Comparison of ENCODE assay signal across 1 cellular context in the genomic region with DNA sequence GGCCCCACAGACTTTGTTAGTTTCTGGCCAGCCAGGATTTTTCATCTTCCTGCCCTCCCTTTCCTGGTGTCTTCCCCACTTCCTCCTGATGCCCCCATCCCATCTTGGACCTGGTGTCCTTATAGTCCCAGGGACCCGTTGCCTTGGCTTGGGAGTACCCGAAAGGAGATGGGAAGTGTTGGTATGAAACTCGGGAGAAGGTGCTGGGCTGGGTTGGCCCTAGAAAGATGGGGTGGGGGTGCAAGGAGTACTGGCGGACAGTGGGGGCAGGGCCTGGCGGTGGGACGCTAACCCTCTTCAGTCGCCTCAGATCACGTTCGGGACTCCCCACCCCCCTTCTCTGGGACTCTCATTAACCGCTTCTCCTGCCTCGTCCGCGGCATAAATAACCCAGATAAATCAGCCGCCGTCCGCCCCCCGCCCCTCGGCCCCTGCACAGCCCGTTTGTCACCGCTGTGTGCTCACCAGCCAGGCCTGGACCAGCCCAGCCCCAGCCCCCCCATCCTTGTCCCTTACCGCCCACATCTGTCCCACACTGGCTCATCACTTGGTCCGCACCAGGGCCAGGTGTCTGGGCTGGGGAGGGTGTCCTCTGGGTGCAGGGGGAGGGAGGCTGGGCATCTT.
TF ChIP-seq lines count a peak whose summit lies in the region.

No MANE protein-coding gene starts in this region.

TF ChIP-seq in A549, 52 proteins besides CTCF, POLR2A, EP300 and RAD21 (continued from another document):
- TF ChIP-seq, protein P1, sequence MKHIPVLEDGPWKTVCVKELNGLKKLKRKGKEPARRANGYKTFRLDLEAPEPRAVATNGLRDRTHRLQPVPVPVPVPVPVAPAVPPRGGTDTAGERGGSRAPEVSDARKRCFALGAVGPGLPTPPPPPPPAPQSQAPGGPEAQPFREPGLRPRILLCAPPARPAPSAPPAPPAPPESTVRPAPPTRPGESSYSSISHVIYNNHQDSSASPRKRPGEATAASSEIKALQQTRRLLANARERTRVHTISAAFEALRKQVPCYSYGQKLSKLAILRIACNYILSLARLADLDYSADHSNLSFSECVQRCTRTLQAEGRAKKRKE (CRISPR knock-in tag; IDR thresholded peaks at IDR 0.05; ENCODE audit: low read depth), result no peak
- no peak for TF ChIP-seq HOXB13 (CRISPR knock-in tag; IDR thresholded peaks at IDR 0.05; ENCODE audit: low read depth)
- no peak for TF ChIP-seq HOXB5 (CRISPR knock-in tag; IDR thresholded peaks at IDR 0.05)
- TF ChIP-seq FOSB (CRISPR knock-in tag; IDR thresholded peaks at IDR 0.05), result no peak
- TF ChIP-seq, protein P2, sequence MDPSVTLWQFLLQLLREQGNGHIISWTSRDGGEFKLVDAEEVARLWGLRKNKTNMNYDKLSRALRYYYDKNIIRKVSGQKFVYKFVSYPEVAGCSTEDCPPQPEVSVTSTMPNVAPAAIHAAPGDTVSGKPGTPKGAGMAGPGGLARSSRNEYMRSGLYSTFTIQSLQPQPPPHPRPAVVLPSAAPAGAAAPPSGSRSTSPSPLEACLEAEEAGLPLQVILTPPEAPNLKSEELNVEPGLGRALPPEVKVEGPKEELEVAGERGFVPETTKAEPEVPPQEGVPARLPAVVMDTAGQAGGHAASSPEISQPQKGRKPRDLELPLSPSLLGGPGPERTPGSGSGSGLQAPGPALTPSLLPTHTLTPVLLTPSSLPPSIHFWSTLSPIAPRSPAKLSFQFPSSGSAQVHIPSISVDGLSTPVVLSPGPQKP (IDR thresholded peaks at IDR 0.05; ENCODE audit: low read depth, low read length), result no peak
TF ChIP-seq in A549: peak in this region for 0.
